In genomic region chr20:21113697-21114096, GRCh38 we compare ENCODE assay signal across 11 cellular contexts. TPM values are rescaled to one million over a fixed set of nuclear protein-coding genes. Genes with fewer than 3 reads are reported as not detected.
"Had no signal": no experiment of that assay in that cellular context is flagged by ENCODE, and none has a peak within 500 bp of the region (broad histone marks: within the 10 kb centered on the region; RNA-seq: fewer than 3 reads in every experiment).

No MANE protein-coding gene starts in this region.

- ATAC-seq: GM23338, HCT116 had no signal

- DNase-seq: GM23248, GOT3, H9, HCEC 1CT, HFFc6 had no signal

- H3K27ac ChIP-seq: GM23248 had no signal

- H3K9ac ChIP-seq: GM23248 had no signal

- H3K4me1 ChIP-seq: HAP-1 had no signal

- H3K4me2 ChIP-seq: GM23338 had no signal

- H3K9me3 ChIP-seq: HAP-1 had no signal

- H3K36me3 ChIP-seq: HAP-1 had no signal

- H3K4me3 ChIP-seq: GM23248, GM23338, HAP-1 had no signal

- H2AFZ ChIP-seq: GM23248, GM23338 had no signal

- FAIRE-seq: H1, H54 had no signal

RNA-seq across cellular contexts. Expression of gene LINC00237, which starts 7.5 kb away (rescaled TPM):
- total RNA-seq: GM23248, H4, HFFc6 had no signal
- polyA plus RNA-seq: GM23248 had no signal
